In genomic region chr3:194985031-194985578, GRCh38 we compare ENCODE assay signal across 8 cellular contexts.
DNase-seq lines count a peak whose midpoint lies in the region; ATAC-seq and TF ChIP-seq lines count a peak whose summit lies in the region.

No MANE protein-coding gene starts in this region.

- H3K4me3 ChIP-seq in H7 (ENCODE audit: insufficient read depth, low read depth, low read length) (peak overlapping the region; percentile 11; the same call in 1 of the 2 replicates), astrocyte of the cerebellum (ENCODE audit: low read depth, low read length) (no peak overlapping the region), iPS-20b (ENCODE audit: low read length) (peak overlapping the region; percentile 50; the same call in 1 of the 2 replicates), skeletal muscle tissue (ENCODE audit: low read length in 3 of 3) (peak overlapping the region; percentile 48 to 67 (median 66))

- H3K27me3 Mint-ChIP-seq in T-helper 17 cell = peaks cover 44% of the 10 kb centered on the region

- no peak overlapping the region for H3K27ac Mint-ChIP-seq in T-helper 17 cell

- H3K4me1 ChIP-seq in iPS-20b (ENCODE audit: insufficient read depth, low read length) = no peaks in the 10 kb centered on the region
- peaks cover 12 to 14% (median 14%) of the 10 kb centered on the region in 3 donors for H3K4me1 ChIP-seq in skeletal muscle tissue (ENCODE audit: control insufficient read depth in 3 of 3, insufficient read depth in 3 of 3, low read length in 3 of 3)

- no peaks in the 10 kb centered on the region for H3K36me3 ChIP-seq in H7 (replicated peaks; ENCODE audit: control insufficient read depth, insufficient read depth, low read length)
- H3K36me3 ChIP-seq in iPS-20b (ENCODE audit: insufficient read depth, low read depth, low read length) = no peaks in the 10 kb centered on the region
- no peaks in the 10 kb centered on the region for H3K36me3 ChIP-seq in skeletal muscle tissue (ENCODE audit: control insufficient read depth in 3 of 3, insufficient read depth in 3 of 3, low read length in 3 of 3)

- peak; percentile 33 for TF ChIP-seq CTCF in astrocyte of the cerebellum (IDR thresholded peaks at IDR 0.05; ENCODE audit: low read depth, low read length, missing control alignments)

- H3K4me1 Mint-ChIP-seq in T-helper 17 cell = peaks cover 2% of the 10 kb centered on the region

- in situ Hi-C loops in astrocyte of the cerebellum (cut with HindIII; ENCODE audit: low sequenced_read_pairs) = no loop called here

- H3K27me3 ChIP-seq in H7 (ENCODE audit: control insufficient read depth, insufficient read depth, low read length) (no peaks in the 10 kb centered on the region), iPS-20b (ENCODE audit: insufficient read depth, low read length) (peaks cover 6% of the 10 kb centered on the region; the same call in 1 of the 2 replicates), skeletal muscle tissue (ENCODE audit: control insufficient read depth in 3 of 3, insufficient read depth in 3 of 3, low read length in 3 of 3) (no peaks in the 10 kb centered on the region)

- no peak for ATAC-seq in T-helper 17 cell

- DNase-seq in H7 = peak; percentile 92
- DNase-seq in astrocyte of the cerebellum (ENCODE audit: low read depth) = peak; percentile 8
- no peak for DNase-seq in T-helper 17 cell
- DNase-seq in NCI-H345 treated with DMSO at 0.1 percent for 48 hours (lab: John Stamatoyannopoulos, UW; ENCODE audit: unreplicated experiment) = no peak
- no peak for DNase-seq in activated effector memory CD4-positive, alpha-beta T cell treated with anti-CD3 and anti-CD28 coated beads, Interleukin-2, amount 50 U/mL, for 16 hours
- DNase-seq in NCI-H345 (lab: John Stamatoyannopoulos, UW) = no peak

- no peak overlapping the region for H3K27ac ChIP-seq in iPS-20b (ENCODE audit: low read length)
- peak overlapping the region; percentile 12 for H3K27ac ChIP-seq in skeletal muscle tissue (ENCODE audit: low read depth, low read length)

- peaks cover 6% of the 10 kb centered on the region for H3K36me3 Mint-ChIP-seq in T-helper 17 cell (ENCODE audit: low read depth)

- H3K9me3 ChIP-seq in iPS-20b (ENCODE audit: insufficient read depth, low read depth, low read length) (no peaks in the 10 kb centered on the region), skeletal muscle tissue (ENCODE audit: control insufficient read depth in 3 of 3, low read length in 3 of 3) (no peaks in the 10 kb centered on the region), T-helper 17 cell (ENCODE audit: control insufficient read depth, low read length, poor library complexity, severe bottlenecking) (no peaks in the 10 kb centered on the region)

- H3K9ac ChIP-seq in iPS-20b (ENCODE audit: low read depth, low read length) (peak overlapping the region; percentile 7; the same call in 1 of the 2 replicates), skeletal muscle tissue (ENCODE audit: low read depth in 1 of 3, low read length in 3 of 3) (peak overlapping the region; percentile 38 to 71 (median 47))

- no peak overlapping the region for H3K4me3 Mint-ChIP-seq in T-helper 17 cell

Comparison
In these comparisons a context has a peak if more than half of its experiments do, and no peak if none do; other contexts are left out.
1. DNase-seq: peak in H7 (single experiment) and astrocyte of the cerebellum (single experiment); none in T-helper 17 cell (0 of 3), NCI-H345 treated with DMSO at 0.1 percent for 48 hours (single experiment), activated effector memory CD4-positive, alpha-beta T cell treated with anti-CD3 and anti-CD28 coated beads, Interleukin-2, amount 50 U/mL, for 16 hours (single experiment) and NCI-H345 (single experiment).